ENCODE assay signal across 9 cellular contexts in genomic region chr16:63461248-63461841, GRCh38.
A peak's percentile ranks its signal among the peaks of the same experiment; 100 is the strongest.
DNase-seq lines count a peak whose midpoint lies in the region; ATAC-seq, FAIRE-seq and TF ChIP-seq lines count a peak whose summit lies in the region.
"Had no signal": no experiment of that assay in that cellular context is flagged by ENCODE, and none has a peak within 500 bp of the region (broad histone marks: within the 10 kb centered on the region; RNA-seq: fewer than 3 reads in every experiment).

No MANE protein-coding gene starts in this region.

- H3K27me3 ChIP-seq in Loucy (ENCODE audit: insufficient read depth, low read length, poor library complexity, severe bottlenecking): no peaks in the 10 kb centered on the region

- no peaks in the 10 kb centered on the region for H3K27me3 Mint-ChIP-seq in WTC11 (ENCODE audit: low read depth)

- H3K9me3 Mint-ChIP-seq in WTC11: no peaks in the 10 kb centered on the region

- H3K4me1 Mint-ChIP-seq in WTC11: peaks cover 9% of the 10 kb centered on the region

- H3K36me3 Mint-ChIP-seq in WTC11: no peaks in the 10 kb centered on the region

- TF ChIP-seq CTCF in Loucy (conservative IDR thresholded peaks at IDR 0.05; ENCODE audit: low read length) (peak; percentile 43; the same call in 1 of the 2 replicates), WTC11 (IDR thresholded peaks at IDR 0.05) (0 out of 2 replicates have a peak, but pooled peaks have one; percentile 19)

- H4K20me1 ChIP-seq in Loucy (ENCODE audit: insufficient read depth, low read length, poor library complexity, severe bottlenecking): no peaks in the 10 kb centered on the region

- FAIRE-seq in GM12891 (lab: Jason Lieb, UNC): no peak
- FAIRE-seq: colon had no signal

- CTCF ChIA-PET in WTC11 (lab: Charles Lee): interaction anchor here (0.7 to 2.9 kb wide), 14 partner anchors 8 to 626 kb away, joined by 3 to 33 read pairs (median 4); no protein-coding TSS in a partner anchor

- no peaks in the 10 kb centered on the region for H3K36me3 ChIP-seq in Loucy (ENCODE audit: insufficient read depth, low read length)

- H3K4me3 ChIP-seq in Loucy (ENCODE audit: low read length, poor library complexity, severe bottlenecking): no peak overlapping the region

- DNase-seq in COLO668 (lab: John Stamatoyannopoulos, UW; ENCODE audit: unreplicated experiment) (peak; percentile 47), WTC11 (ENCODE audit: low spot score) (peak; percentile 28), iPS-NIHi7 (ENCODE audit: extremely low spot score) (peak; percentile 38), GM12891 (ENCODE audit: insufficient read length, low spot score) (no peak), NCI-H128 (lab: John Stamatoyannopoulos, UW; ENCODE audit: unreplicated experiment) (no peak)

- no peak overlapping the region for H3K27ac Mint-ChIP-seq in WTC11

- H3K9ac ChIP-seq in Loucy (ENCODE audit: low read depth, low read length, poor library complexity, severe bottlenecking): no peak overlapping the region

- no peaks in the 10 kb centered on the region for H3K4me1 ChIP-seq in Loucy (ENCODE audit: insufficient read depth, low read length, poor library complexity, severe bottlenecking)

- H3F3A ChIP-seq in Loucy (ENCODE audit: low read depth): no peaks in the 10 kb centered on the region

- H3K9me3 ChIP-seq in Loucy (ENCODE audit: insufficient read depth, low read depth, low read length): no peaks in the 10 kb centered on the region

- no peak overlapping the region for H3K4me2 ChIP-seq in Loucy (ENCODE audit: low read depth, low read length, poor library complexity, severe bottlenecking)

- H3K9me2 ChIP-seq in Loucy (replicated peaks; ENCODE audit: low read depth, low read length): no peaks in the 10 kb centered on the region

- ATAC-seq in WTC11 (peak; percentile 77), GM19351 (IDR thresholded peaks at IDR 0.05; ENCODE audit: unreplicated experiment) (no peak), GM21825 (IDR thresholded peaks at IDR 0.05; ENCODE audit: unreplicated experiment) (no peak)

- H3K4me3 Mint-ChIP-seq in WTC11: no peak overlapping the region

- H3K79me2 ChIP-seq in Loucy (ENCODE audit: insufficient read depth, low read length): no peaks in the 10 kb centered on the region

- no peak overlapping the region for H2AFZ ChIP-seq in Loucy (ENCODE audit: low read length)

- no peak for TF ChIP-seq POLR2A in GM12891 (IDR thresholded peaks at IDR 0.05; ENCODE audit: low read depth, low read length)

- POLR2A ChIA-PET in WTC11 (lab: Charles Lee): no interaction called here

TF ChIP-seq in WTC11, 78 proteins besides CTCF, POLR2A, EP300 and RAD21 (continues in another document):
- TF ChIP-seq ZNF425 (CRISPR knock-in tag; conservative IDR thresholded peaks at IDR 0.05) (no peak), ZNF512 (CRISPR knock-in tag; IDR thresholded peaks at IDR 0.05; ENCODE audit: borderline replicate concordance) (no peak), TCF7 (CRISPR knock-in tag; IDR thresholded peaks at IDR 0.05; ENCODE audit: low read depth) (no peak), E2F1 (CRISPR knock-in tag; IDR thresholded peaks at IDR 0.05) (no peak), ZNF396 (CRISPR knock-in tag; IDR thresholded peaks at IDR 0.05; ENCODE audit: borderline replicate concordance) (no peak)

TF ChIP-seq in GM12891, 5 proteins besides CTCF, POLR2A, EP300 and RAD21:
- TF ChIP-seq PAX5 (IDR thresholded peaks at IDR 0.05; ENCODE audit: insufficient read depth, low read length, severe bottlenecking) (no peak), TAF1 (IDR thresholded peaks at IDR 0.05; ENCODE audit: low read depth, low read length) (no peak), POLR2AphosphoS5 (IDR thresholded peaks at IDR 0.05; ENCODE audit: low read depth, low read length) (no peak), SPI1 (IDR thresholded peaks at IDR 0.05; ENCODE audit: low read depth, low read length) (no peak), POU2F2 (IDR thresholded peaks at IDR 0.05; ENCODE audit: low read depth, low read length) (no peak)

Comparison
In these comparisons a context has a peak if more than half of its experiments do, and no peak if none do; other contexts are left out.
1. DNase-seq: peak in COLO668 (single experiment), WTC11 (single experiment) and iPS-NIHi7 (single experiment); none in GM12891 (single experiment) and NCI-H128 (single experiment).